ENCODE assay signal across 1 cellular context in the genomic region with DNA sequence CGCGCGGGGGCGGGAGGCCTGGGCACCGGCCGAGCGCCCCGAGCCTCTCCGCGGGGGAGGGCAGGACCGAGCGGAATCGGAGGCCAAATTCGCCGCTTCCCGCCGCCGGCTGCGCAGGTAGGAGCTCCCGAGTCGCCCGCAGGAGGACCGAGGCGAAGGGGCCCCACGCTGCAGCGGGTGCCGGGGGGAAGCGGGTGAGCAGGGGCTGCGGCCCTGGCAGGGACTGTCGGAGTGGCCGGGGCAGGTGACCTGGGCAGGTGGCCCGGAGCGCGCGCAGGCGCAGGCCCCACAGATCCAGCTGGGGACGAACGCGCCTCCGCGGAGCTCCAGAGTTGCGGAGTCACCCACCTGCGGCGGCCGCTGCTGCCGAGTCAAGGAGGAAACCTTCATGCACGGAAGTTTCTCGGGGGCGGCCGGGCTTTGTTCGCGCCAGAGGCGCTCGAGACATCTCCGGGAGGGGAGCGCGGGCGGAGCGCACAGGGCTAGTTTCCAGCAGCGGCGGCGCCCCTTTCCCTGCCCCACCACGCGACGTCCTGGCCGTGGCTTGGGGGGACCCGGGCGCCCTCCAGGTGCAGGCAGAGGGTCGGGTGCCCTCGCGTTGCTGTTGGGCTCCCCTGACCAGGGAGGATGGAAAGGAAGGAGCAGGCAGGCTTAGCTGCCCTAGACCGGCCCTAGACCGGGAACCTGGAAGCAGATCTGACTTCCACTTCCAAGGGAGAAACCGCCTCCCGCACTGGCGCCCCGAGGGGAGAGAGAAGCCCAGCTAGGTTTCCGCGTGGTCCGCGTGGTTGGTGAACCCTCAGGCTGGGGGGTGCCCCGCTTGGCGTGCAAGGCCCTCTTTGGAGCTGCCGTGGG.
TF ChIP-seq lines count a peak whose summit lies in the region.

No MANE protein-coding gene starts in this region.

TF ChIP-seq in HepG2, 621 proteins besides CTCF, POLR2A, EP300 and RAD21 (continued from another document and continues in another):
- TF ChIP-seq, protein P1, sequence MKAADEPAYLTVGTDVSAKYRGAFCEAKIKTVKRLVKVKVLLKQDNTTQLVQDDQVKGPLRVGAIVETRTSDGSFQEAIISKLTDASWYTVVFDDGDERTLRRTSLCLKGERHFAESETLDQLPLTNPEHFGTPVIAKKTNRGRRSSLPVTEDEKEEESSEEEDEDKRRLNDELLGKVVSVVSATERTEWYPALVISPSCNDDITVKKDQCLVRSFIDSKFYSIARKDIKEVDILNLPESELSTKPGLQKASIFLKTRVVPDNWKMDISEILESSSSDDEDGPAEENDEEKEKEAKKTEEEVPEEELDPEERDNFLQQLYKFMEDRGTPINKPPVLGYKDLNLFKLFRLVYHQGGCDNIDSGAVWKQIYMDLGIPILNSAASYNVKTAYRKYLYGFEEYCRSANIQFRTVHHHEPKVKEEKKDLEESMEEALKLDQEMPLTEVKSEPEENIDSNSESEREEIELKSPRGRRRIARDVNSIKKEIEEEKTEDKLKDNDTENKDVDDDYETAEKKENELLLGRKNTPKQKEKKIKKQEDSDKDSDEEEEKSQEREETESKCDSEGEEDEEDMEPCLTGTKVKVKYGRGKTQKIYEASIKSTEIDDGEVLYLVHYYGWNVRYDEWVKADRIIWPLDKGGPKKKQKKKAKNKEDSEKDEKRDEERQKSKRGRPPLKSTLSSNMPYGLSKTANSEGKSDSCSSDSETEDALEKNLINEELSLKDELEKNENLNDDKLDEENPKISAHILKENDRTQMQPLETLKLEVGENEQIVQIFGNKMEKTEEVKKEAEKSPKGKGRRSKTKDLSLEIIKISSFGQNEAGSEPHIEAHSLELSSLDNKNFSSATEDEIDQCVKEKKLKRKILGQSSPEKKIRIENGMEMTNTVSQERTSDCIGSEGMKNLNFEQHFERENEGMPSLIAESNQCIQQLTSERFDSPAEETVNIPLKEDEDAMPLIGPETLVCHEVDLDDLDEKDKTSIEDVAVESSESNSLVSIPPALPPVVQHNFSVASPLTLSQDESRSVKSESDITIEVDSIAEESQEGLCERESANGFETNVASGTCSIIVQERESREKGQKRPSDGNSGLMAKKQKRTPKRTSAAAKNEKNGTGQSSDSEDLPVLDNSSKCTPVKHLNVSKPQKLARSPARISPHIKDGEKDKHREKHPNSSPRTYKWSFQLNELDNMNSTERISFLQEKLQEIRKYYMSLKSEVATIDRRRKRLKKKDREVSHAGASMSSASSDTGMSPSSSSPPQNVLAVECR (CRISPR knock-in tag; IDR thresholded peaks at IDR 0.05; ENCODE audit: borderline replicate concordance), result peak; percentile 74; the same call in 1 of the 2 replicates
- TF ChIP-seq, protein P2, sequence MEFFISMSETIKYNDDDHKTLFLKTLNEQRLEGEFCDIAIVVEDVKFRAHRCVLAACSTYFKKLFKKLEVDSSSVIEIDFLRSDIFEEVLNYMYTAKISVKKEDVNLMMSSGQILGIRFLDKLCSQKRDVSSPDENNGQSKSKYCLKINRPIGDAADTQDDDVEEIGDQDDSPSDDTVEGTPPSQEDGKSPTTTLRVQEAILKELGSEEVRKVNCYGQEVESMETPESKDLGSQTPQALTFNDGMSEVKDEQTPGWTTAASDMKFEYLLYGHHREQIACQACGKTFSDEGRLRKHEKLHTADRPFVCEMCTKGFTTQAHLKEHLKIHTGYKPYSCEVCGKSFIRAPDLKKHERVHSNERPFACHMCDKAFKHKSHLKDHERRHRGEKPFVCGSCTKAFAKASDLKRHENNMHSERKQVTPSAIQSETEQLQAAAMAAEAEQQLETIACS (CRISPR knock-in tag; IDR thresholded peaks at IDR 0.05), result no peak
- TF ChIP-seq NFIC (IDR thresholded peaks at IDR 0.05; ENCODE audit: low read length) (no peak), SMAD3 (CRISPR knock-in tag; IDR thresholded peaks at IDR 0.05) (no peak; the same call in 1 of the 2 replicates), HIVEP1 (CRISPR knock-in tag; IDR thresholded peaks at IDR 0.05) (no peak), MAF1 (CRISPR knock-in tag; IDR thresholded peaks at IDR 0.05; ENCODE audit: borderline replicate concordance) (0 out of 2 replicates have a peak, but pooled peaks have one; percentile 20), SRSF1 (optimal IDR thresholded peaks at IDR 0.05; ENCODE audit: low read depth, low read length) (no peak), ZNF382 (CRISPR knock-in tag; IDR thresholded peaks at IDR 0.05; ENCODE audit: borderline replicate concordance) (no peak), KDM6A (CRISPR knock-in tag; IDR thresholded peaks at IDR 0.05; ENCODE audit: low read depth) (no peak), ZSCAN25 (CRISPR knock-in tag; IDR thresholded peaks at IDR 0.05) (peak; percentile 12; the same call in 1 of the 2 replicates), ELF3 (CRISPR knock-in tag; IDR thresholded peaks at IDR 0.05) (no peak), WIZ (CRISPR knock-in tag; IDR thresholded peaks at IDR 0.05) (peak; percentile 20; the same call in 1 of the 2 replicates), FOXK1 (CRISPR knock-in tag; IDR thresholded peaks at IDR 0.05; ENCODE audit: borderline replicate concordance, low read depth) (no peak), GATAD2A (CRISPR knock-in tag; IDR thresholded peaks at IDR 0.05) (peak; percentile 21; the same call in 1 of the 2 replicates), SRSF4 (IDR thresholded peaks at IDR 0.05; ENCODE audit: low read depth, low read length, poor library complexity, severe bottlenecking) (no peak), ZNF468 (CRISPR knock-in tag; IDR thresholded peaks at IDR 0.05) (0 out of 2 replicates have a peak, but pooled peaks have one; percentile 18), SMAD1 (CRISPR knock-in tag; IDR thresholded peaks at IDR 0.05; ENCODE audit: borderline replicate concordance, low read depth) (no peak), KMT2A (CRISPR knock-in tag; IDR thresholded peaks at IDR 0.05) (peak; percentile 8), ZNF33B (CRISPR knock-in tag; IDR thresholded peaks at IDR 0.05) (0 out of 2 replicates have a peak, but pooled peaks have one; percentile 71), SOX6 (IDR thresholded peaks at IDR 0.05) (no peak), SOX6 (CRISPR knock-in tag; IDR thresholded peaks at IDR 0.05) (no peak), ZC3H13 (CRISPR knock-in tag; IDR thresholded peaks at IDR 0.05) (no peak), ZNF292 (CRISPR knock-in tag; IDR thresholded peaks at IDR 0.05; ENCODE audit: borderline replicate concordance, low read depth) (no peak), ZNF550 (CRISPR knock-in tag; IDR thresholded peaks at IDR 0.05; ENCODE audit: borderline replicate concordance) (peak; percentile 87; the same call in 1 of the 2 replicates), REL (CRISPR knock-in tag; conservative IDR thresholded peaks at IDR 0.05) (no peak), CREM (IDR thresholded peaks at IDR 0.05) (no peak), CREM (CRISPR knock-in tag; IDR thresholded peaks at IDR 0.05) (0 out of 2 replicates have a peak, but pooled peaks have one; percentile 15), MED8 (CRISPR knock-in tag; IDR thresholded peaks at IDR 0.05; ENCODE audit: insufficient replicate concordance) (no peak), TBP (CRISPR knock-in tag; IDR thresholded peaks at IDR 0.05) (no peak), ZSCAN31 (CRISPR knock-in tag; IDR thresholded peaks at IDR 0.05; ENCODE audit: low read depth) (0 out of 2 replicates have a peak, but pooled peaks have one; percentile 17), RFX5 (IDR thresholded peaks at IDR 0.05; ENCODE audit: low read depth, low read length) (no peak), ZNF383 (CRISPR knock-in tag; IDR thresholded peaks at IDR 0.05; ENCODE audit: borderline replicate concordance) (no peak), ZNF160 (CRISPR knock-in tag; IDR thresholded peaks at IDR 0.05) (0 out of 2 replicates have a peak, but pooled peaks have one; percentile 17), ZNF781 (CRISPR knock-in tag; IDR thresholded peaks at IDR 0.05; ENCODE audit: borderline replicate concordance, not compliant biosample characterization) (peak; percentile 14)
- TF ChIP-seq, protein P3, sequence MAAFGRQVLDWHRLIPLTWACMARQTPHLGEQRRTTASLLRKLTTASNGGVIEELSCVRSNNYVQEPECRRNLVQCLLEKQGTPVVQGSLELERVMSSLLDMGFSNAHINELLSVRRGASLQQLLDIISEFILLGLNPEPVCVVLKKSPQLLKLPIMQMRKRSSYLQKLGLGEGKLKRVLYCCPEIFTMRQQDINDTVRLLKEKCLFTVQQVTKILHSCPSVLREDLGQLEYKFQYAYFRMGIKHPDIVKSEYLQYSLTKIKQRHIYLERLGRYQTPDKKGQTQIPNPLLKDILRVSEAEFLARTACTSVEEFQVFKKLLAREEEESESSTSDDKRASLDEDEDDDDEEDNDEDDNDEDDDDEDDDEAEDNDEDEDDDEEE (CRISPR knock-in tag; IDR thresholded peaks at IDR 0.05), result peak; percentile 58; the same call in 1 of the 2 replicates
- TF ChIP-seq, protein P4, sequence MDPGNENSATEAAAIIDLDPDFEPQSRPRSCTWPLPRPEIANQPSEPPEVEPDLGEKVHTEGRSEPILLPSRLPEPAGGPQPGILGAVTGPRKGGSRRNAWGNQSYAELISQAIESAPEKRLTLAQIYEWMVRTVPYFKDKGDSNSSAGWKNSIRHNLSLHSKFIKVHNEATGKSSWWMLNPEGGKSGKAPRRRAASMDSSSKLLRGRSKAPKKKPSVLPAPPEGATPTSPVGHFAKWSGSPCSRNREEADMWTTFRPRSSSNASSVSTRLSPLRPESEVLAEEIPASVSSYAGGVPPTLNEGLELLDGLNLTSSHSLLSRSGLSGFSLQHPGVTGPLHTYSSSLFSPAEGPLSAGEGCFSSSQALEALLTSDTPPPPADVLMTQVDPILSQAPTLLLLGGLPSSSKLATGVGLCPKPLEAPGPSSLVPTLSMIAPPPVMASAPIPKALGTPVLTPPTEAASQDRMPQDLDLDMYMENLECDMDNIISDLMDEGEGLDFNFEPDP (CRISPR knock-in tag; conservative IDR thresholded peaks at IDR 0.05), result peak; percentile 99
- TF ChIP-seq, protein P5, sequence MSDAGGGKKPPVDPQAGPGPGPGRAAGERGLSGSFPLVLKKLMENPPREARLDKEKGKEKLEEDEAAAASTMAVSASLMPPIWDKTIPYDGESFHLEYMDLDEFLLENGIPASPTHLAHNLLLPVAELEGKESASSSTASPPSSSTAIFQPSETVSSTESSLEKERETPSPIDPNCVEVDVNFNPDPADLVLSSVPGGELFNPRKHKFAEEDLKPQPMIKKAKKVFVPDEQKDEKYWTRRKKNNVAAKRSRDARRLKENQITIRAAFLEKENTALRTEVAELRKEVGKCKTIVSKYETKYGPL (CRISPR knock-in tag; IDR thresholded peaks at IDR 0.05), result no peak
- TF ChIP-seq, protein P6, sequence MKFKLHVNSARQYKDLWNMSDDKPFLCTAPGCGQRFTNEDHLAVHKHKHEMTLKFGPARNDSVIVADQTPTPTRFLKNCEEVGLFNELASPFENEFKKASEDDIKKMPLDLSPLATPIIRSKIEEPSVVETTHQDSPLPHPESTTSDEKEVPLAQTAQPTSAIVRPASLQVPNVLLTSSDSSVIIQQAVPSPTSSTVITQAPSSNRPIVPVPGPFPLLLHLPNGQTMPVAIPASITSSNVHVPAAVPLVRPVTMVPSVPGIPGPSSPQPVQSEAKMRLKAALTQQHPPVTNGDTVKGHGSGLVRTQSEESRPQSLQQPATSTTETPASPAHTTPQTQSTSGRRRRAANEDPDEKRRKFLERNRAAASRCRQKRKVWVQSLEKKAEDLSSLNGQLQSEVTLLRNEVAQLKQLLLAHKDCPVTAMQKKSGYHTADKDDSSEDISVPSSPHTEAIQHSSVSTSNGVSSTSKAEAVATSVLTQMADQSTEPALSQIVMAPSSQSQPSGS (CRISPR knock-in tag; IDR thresholded peaks at IDR 0.05), result no peak
- TF ChIP-seq, protein P7, sequence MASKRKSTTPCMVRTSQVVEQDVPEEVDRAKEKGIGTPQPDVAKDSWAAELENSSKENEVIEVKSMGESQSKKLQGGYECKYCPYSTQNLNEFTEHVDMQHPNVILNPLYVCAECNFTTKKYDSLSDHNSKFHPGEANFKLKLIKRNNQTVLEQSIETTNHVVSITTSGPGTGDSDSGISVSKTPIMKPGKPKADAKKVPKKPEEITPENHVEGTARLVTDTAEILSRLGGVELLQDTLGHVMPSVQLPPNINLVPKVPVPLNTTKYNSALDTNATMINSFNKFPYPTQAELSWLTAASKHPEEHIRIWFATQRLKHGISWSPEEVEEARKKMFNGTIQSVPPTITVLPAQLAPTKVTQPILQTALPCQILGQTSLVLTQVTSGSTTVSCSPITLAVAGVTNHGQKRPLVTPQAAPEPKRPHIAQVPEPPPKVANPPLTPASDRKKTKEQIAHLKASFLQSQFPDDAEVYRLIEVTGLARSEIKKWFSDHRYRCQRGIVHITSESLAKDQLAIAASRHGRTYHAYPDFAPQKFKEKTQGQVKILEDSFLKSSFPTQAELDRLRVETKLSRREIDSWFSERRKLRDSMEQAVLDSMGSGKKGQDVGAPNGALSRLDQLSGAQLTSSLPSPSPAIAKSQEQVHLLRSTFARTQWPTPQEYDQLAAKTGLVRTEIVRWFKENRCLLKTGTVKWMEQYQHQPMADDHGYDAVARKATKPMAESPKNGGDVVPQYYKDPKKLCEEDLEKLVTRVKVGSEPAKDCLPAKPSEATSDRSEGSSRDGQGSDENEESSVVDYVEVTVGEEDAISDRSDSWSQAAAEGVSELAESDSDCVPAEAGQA (IDR thresholded peaks at IDR 0.05; ENCODE audit: low read depth), result no peak
- TF ChIP-seq, protein P7 (CRISPR knock-in tag; IDR thresholded peaks at IDR 0.05; ENCODE audit: borderline replicate concordance), result 0 out of 2 replicates have a peak, but pooled peaks have one; percentile 58
- TF ChIP-seq, protein P8, sequence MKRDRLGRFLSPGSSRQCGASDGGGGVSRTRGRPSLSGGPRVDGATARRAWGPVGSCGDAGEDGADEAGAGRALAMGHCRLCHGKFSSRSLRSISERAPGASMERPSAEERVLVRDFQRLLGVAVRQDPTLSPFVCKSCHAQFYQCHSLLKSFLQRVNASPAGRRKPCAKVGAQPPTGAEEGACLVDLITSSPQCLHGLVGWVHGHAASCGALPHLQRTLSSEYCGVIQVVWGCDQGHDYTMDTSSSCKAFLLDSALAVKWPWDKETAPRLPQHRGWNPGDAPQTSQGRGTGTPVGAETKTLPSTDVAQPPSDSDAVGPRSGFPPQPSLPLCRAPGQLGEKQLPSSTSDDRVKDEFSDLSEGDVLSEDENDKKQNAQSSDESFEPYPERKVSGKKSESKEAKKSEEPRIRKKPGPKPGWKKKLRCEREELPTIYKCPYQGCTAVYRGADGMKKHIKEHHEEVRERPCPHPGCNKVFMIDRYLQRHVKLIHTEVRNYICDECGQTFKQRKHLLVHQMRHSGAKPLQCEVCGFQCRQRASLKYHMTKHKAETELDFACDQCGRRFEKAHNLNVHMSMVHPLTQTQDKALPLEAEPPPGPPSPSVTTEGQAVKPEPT (CRISPR knock-in tag; IDR thresholded peaks at IDR 0.05; ENCODE audit: low read depth), result 0 out of 2 replicates have a peak, but pooled peaks have one; percentile 4
